ENCODE assay signal across 9 cellular contexts in the genomic region with DNA sequence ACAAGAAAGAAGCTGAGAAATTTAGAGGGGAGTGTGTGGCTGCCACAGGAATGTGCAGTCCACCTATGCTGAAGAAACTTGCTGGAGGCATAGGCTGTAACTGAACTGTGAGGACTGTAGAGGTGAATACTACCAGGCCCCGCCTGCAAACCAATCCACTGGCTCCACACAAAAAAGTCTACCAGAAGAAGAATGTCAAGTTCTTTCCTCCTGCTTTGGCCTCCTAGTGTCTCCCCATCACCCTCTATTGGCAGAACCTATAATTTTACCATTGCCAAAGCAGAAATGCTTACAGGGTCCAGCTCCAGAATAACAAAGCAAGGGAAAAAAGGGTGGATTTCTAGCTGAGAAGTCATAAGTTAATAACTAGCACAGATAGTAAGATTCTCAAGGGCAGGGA. TPM values are rescaled to one million over a fixed set of nuclear protein-coding genes. Genes with fewer than 3 reads are reported as not detected.
DNase-seq lines count a peak whose midpoint lies in the region; ATAC-seq and TF ChIP-seq lines count a peak whose summit lies in the region.
"Had no signal": no experiment of that assay in that cellular context is flagged by ENCODE, and none has a peak within 500 bp of the region (broad histone marks: within the 10 kb centered on the region; RNA-seq: fewer than 3 reads in every experiment).

No MANE protein-coding gene starts in this region.

- no peaks in the 10 kb centered on the region for H3K36me3 Mint-ChIP-seq in mesothelial cell of epicardium

- H3K9me3 Mint-ChIP-seq in mesothelial cell of epicardium: no peaks in the 10 kb centered on the region

- no peak for DNase-seq in activated CD4-positive, CD25-positive, alpha-beta regulatory T cell treated with anti-CD3 and anti-CD28 coated beads, Interleukin-2, amount 50 U/mL, for 72 hours
- DNase-seq in mesendoderm (peak; percentile 81), mesenteric fat pad (ENCODE audit: low spot score) (no peak), mesothelial cell of epicardium (ENCODE audit: low spot score in 2 of 2, unreplicated experiment in 2 of 2) (no peak), adrenal gland (no peak)

- no peak overlapping the region for H4K8ac ChIP-seq in mesendoderm (ENCODE audit: low read depth, low read length)

- no peak overlapping the region for H3K27ac ChIP-seq in SU-DHL-6 (ENCODE audit: low read depth, low read length)
- H3K27ac ChIP-seq in mesendoderm (ENCODE audit: low read depth, low read length): no peak overlapping the region
- no peak overlapping the region for H3K27ac ChIP-seq in adrenal gland
- H3K27ac ChIP-seq: neutrophil had no signal

- H3K4me3 ChIP-seq in SU-DHL-6 (ENCODE audit: insufficient read depth, low read length, poor library complexity, severe bottlenecking): no peak overlapping the region
- no peak overlapping the region for H3K4me3 ChIP-seq in mesendoderm (ENCODE audit: low read length)
- H3K4me3 ChIP-seq in adrenal gland: no peak overlapping the region

- TF ChIP-seq CTCF in SU-DHL-6 (IDR thresholded peaks at IDR 0.05; ENCODE audit: insufficient read depth, low read length, poor library complexity, severe bottlenecking) (peak; percentile 20), mesothelial cell of epicardium (IDR thresholded peaks at IDR 0.05; ENCODE audit: unreplicated experiment) (no peak), adrenal gland (IDR thresholded peaks at IDR 0.05) (peak in 2 of 6 experiments; percentile 11 to 20)

- no peaks in the 10 kb centered on the region for H3F3A ChIP-seq in SU-DHL-6 (ENCODE audit: insufficient read depth)

- intact Hi-C loops in adrenal gland (cut with DNase I): loop anchor here (10.0 kb wide), 2 partner anchors 53 to 73 kb away; no protein-coding TSS in a partner anchor

- H3K4me1 ChIP-seq in mesendoderm (ENCODE audit: control insufficient read depth, low read depth, low read length) (no peaks in the 10 kb centered on the region), adrenal gland (replicated peaks in 1 of 2) (no peaks in the 10 kb centered on the region)

- H3K79me1 ChIP-seq in mesendoderm (ENCODE audit: low read length): no peaks in the 10 kb centered on the region

- H3K4me1 Mint-ChIP-seq in mesothelial cell of epicardium: no peaks in the 10 kb centered on the region

- no peak overlapping the region for H3K56ac ChIP-seq in mesendoderm (ENCODE audit: low read length)

- H2BK120ac ChIP-seq in mesendoderm (ENCODE audit: low read depth, low read length): no peak overlapping the region

- no peak overlapping the region for H3K27ac Mint-ChIP-seq in mesothelial cell of epicardium

- H3K79me2 ChIP-seq in SU-DHL-6 (ENCODE audit: insufficient read depth, low read length) (no peaks in the 10 kb centered on the region), mesendoderm (ENCODE audit: control insufficient read depth, insufficient read depth, low read length) (no peaks in the 10 kb centered on the region)

- H2AK5ac ChIP-seq in mesendoderm (ENCODE audit: low read length): no peak overlapping the region

- H3K23ac ChIP-seq in mesendoderm (ENCODE audit: low read length): no peak overlapping the region

- no peaks in the 10 kb centered on the region for H3K36me3 ChIP-seq in SU-DHL-6 (ENCODE audit: low read length)
- H3K36me3 ChIP-seq in mesendoderm (ENCODE audit: control insufficient read depth, insufficient read depth, low read length): no peaks in the 10 kb centered on the region
- no peaks in the 10 kb centered on the region for H3K36me3 ChIP-seq in adrenal gland (replicated peaks in 1 of 2)
- H3K36me3 ChIP-seq: neutrophil had no signal

- H4K20me1 ChIP-seq in SU-DHL-6 (ENCODE audit: low read depth, low read length): no peaks in the 10 kb centered on the region

- H3K4me3 Mint-ChIP-seq in mesothelial cell of epicardium: no peak overlapping the region

- no peaks in the 10 kb centered on the region for H3K9me2 ChIP-seq in SU-DHL-6 (replicated peaks; ENCODE audit: insufficient read depth, low read length)

- ATAC-seq in activated CD4-positive, CD25-positive, alpha-beta regulatory T cell treated with anti-CD3 and anti-CD28 coated beads, Interleukin-2, amount 50 U/mL, for 24 hours: peak; percentile 38 to 46
- ATAC-seq in HG02610 (IDR thresholded peaks at IDR 0.05; ENCODE audit: unreplicated experiment): peak; percentile 62

- H3K27me3 ChIP-seq in SU-DHL-6 (ENCODE audit: low read length): no peaks in the 10 kb centered on the region
- H3K27me3 ChIP-seq in mesendoderm (ENCODE audit: insufficient read depth, low read length, poor library complexity): no peaks in the 10 kb centered on the region
- no peaks in the 10 kb centered on the region for H3K27me3 ChIP-seq in adrenal gland

- no peak overlapping the region for H2BK15ac ChIP-seq in mesendoderm (replicated peaks; ENCODE audit: low read depth)

- no peak overlapping the region for H4K5ac ChIP-seq in mesendoderm (ENCODE audit: low read length)

- H2BK5ac ChIP-seq in mesendoderm (ENCODE audit: low read length): no peak overlapping the region

- H3K4ac ChIP-seq in mesendoderm (ENCODE audit: low read depth, low read length): no peak overlapping the region

- H3K9ac ChIP-seq in SU-DHL-6 (ENCODE audit: low read length) (no peak overlapping the region), mesendoderm (ENCODE audit: low read length) (no peak overlapping the region)

- H3K27me3 Mint-ChIP-seq in mesothelial cell of epicardium (ENCODE audit: low read depth): peaks cover 7% of the 10 kb centered on the region

- H3K4me2 ChIP-seq in SU-DHL-6 (ENCODE audit: low read depth, low read length, poor library complexity, severe bottlenecking): no peak overlapping the region
- no peak overlapping the region for H3K4me2 ChIP-seq in mesendoderm (ENCODE audit: low read length)

- H2AFZ ChIP-seq in SU-DHL-6 (ENCODE audit: low read depth, low read length, severe bottlenecking): peak overlapping the region; percentile 27

- WGBS in mesendoderm (ENCODE audit: extremely low coverage, insufficient coverage, low lambda C conversion rate): no CpG with 5 or more reads among the region's 1 CpG
- 83 to 100% (median 93%) methylated on average over 1 of the region's 1 CpG for WGBS in adrenal gland, 4 donors

- no peak for TF ChIP-seq POLR2A in adrenal gland (IDR thresholded peaks at IDR 0.05)

- H3K9me3 ChIP-seq in SU-DHL-6 (ENCODE audit: insufficient read depth, low read length) (no peaks in the 10 kb centered on the region), adrenal gland (replicated peaks in 1 of 3) (no peaks in the 10 kb centered on the region)
- H3K9me3 ChIP-seq: neutrophil had no signal

- H3K18ac ChIP-seq in mesendoderm (ENCODE audit: low read length): no peak overlapping the region

RNA-seq across cellular contexts. Expression of a gene that starts 5.9 kb away (rescaled TPM):
- 403 TPM for polyA plus RNA-seq in mesendoderm (2013, experiment 1 of 2)
- 419 TPM for polyA plus RNA-seq in mesendoderm (2013, experiment 2 of 2)
- total RNA-seq in mesenteric fat pad (269 TPM), mesothelial cell of epicardium (171 to 172 TPM (median 172 TPM) in 3 replicates), adrenal gland (100 to 1,000 TPM; 104 to 249 (median 189) TPM)
- polyA plus RNA-seq in adrenal gland: 100 to 1,000 TPM; 100 to 273 (median 152) TPM

RNA-seq across cellular contexts. Expression of a gene that starts 19.4 kb away (rescaled TPM):
- 24.7 TPM for polyA plus RNA-seq in mesendoderm (2013, experiment 1 of 2)
- 25.9 TPM for polyA plus RNA-seq in mesendoderm (2013, experiment 2 of 2)
- 51.5 TPM for total RNA-seq in mesenteric fat pad
- 60.6 to 70.3 TPM (median 62.7 TPM) in 3 replicates for total RNA-seq in mesothelial cell of epicardium
- total RNA-seq in adrenal gland: 10 to 100 TPM; 34.3 to 58.3 (median 51.4) TPM
- polyA plus RNA-seq in adrenal gland: 10 to 100 TPM; 16.5 to 60.1 (median 20.9) TPM
